In genomic region chr7:149090397-149091195, GRCh38 we compare ENCODE assay signal across 8 cellular contexts.
DNase-seq lines count a peak whose midpoint lies in the region; ATAC-seq lines count a peak whose summit lies in the region.

Gene ZNF786, minus strand, starts transcription at chr7:149090718. Its CDS starts 78 bp downstream, at chr7:149090640.

- H3K27me3 ChIP-seq in layer of hippocampus (ENCODE audit: control insufficient read depth, insufficient read depth, low read length): no peaks in the 10 kb centered on the region

- peak; percentile 78 for ATAC-seq in GM19035 (IDR thresholded peaks at IDR 0.05; ENCODE audit: unreplicated experiment)
- peak; percentile 83 for ATAC-seq in HG03342 (IDR thresholded peaks at IDR 0.05; ENCODE audit: unreplicated experiment)
- peak; percentile 89 to 94 for ATAC-seq in activated CD4-positive, CD25-positive, alpha-beta regulatory T cell treated with anti-CD3 and anti-CD28 coated beads, Interleukin-2, amount 50 U/mL, for 24 hours

- DNase-seq in Ammon's horn (ENCODE audit: low spot score) (peak; percentile 88), NCI-H345 (lab: John Stamatoyannopoulos, UW) (peak; percentile 92), cerebellar cortex (ENCODE audit: low spot score) (peak; percentile 84)
- peak; percentile 90 to 93 (median 92) for DNase-seq in stimulated activated CD4-positive, alpha-beta T cell treated with anti-CD3 and anti-CD28 coated beads, Interleukin-1b, Interleukin-23, amount 100 ng/mL, for 24 hours (ENCODE audit: low read depth in 4 of 4, low spot score in 1 of 4)

- peak within 1 kb of the TSS; percentile 93 for H3K27ac ChIP-seq in layer of hippocampus (ENCODE audit: low read depth, low read length)

Comparison
In these comparisons a context has a peak if more than half of its experiments do, and no peak if none do; other contexts are left out.
1. Peak in every context shown above with its lines: DNase-seq, ATAC-seq and H3K27ac ChIP-seq.